ENCODE assay signal across 20 cellular contexts in genomic region chr2:216837740-216838139, GRCh38. TPM values are rescaled to one million over a fixed set of nuclear protein-coding genes. Genes with fewer than 3 reads are reported as not detected.
DNase-seq lines count a peak whose midpoint lies in the region; ATAC-seq, FAIRE-seq and TF ChIP-seq lines count a peak whose summit lies in the region.
"Had no signal": no experiment of that assay in that cellular context is flagged by ENCODE, and none has a peak within 500 bp of the region (broad histone marks: within the 10 kb centered on the region; RNA-seq: fewer than 3 reads in every experiment).

No MANE protein-coding gene starts in this region.

- H3K36me3 ChIP-seq in IMR-90 (ENCODE audit: control insufficient read depth, insufficient read depth, low read length) (no peaks in the 10 kb centered on the region), astrocyte (ENCODE audit: insufficient read depth, low read length) (no peaks in the 10 kb centered on the region), neuronal stem cell (replicated peaks in 1 of 2; ENCODE audit: control insufficient read depth in 2 of 2, insufficient read depth in 2 of 2, low read length in 2 of 2) (no peaks in the 10 kb centered on the region)
- H3K36me3 ChIP-seq: SJSA1 had no signal

- H3K4me3 ChIP-seq in IMR-90 (ENCODE audit: insufficient read depth, low read depth, low read length) (no peak overlapping the region), astrocyte (ENCODE audit: insufficient read depth, low read depth, low read length) (no peak overlapping the region), neuronal stem cell (ENCODE audit: low read length in 2 of 2) (no peak overlapping the region)
- H3K4me3 ChIP-seq: SJSA1 had no signal

- no peaks in the 10 kb centered on the region for H3K36me3 Mint-ChIP-seq in astrocyte (ENCODE audit: low read depth, unreplicated experiment)
- H3K36me3 Mint-ChIP-seq: CD4-positive, CD25-positive, alpha-beta regulatory T cell; IgD-negative memory B cell had no signal

- H4K8ac ChIP-seq in IMR-90 (ENCODE audit: low read depth in 2 of 2, low read length in 2 of 2) (peak overlapping the region in 1 of 2 experiments; percentile 8; a peak in 1 of 4 replicates), neuronal stem cell (ENCODE audit: low read depth, low read length) (no peak overlapping the region)

- peaks cover 1% of the 10 kb centered on the region for H3K4me1 Mint-ChIP-seq in astrocyte (ENCODE audit: low read depth, unreplicated experiment)
- H3K4me1 Mint-ChIP-seq: CD4-positive, CD25-positive, alpha-beta regulatory T cell had no signal

- H2AK5ac ChIP-seq in IMR-90 (ENCODE audit: low read depth, low read length): no peak overlapping the region
- H2AK5ac ChIP-seq in neuronal stem cell (ENCODE audit: low read depth, low read length): no peak overlapping the region

- BruUV-seq in IMR-90 (replicated peaks; lab: Mats Ljungman, UMichigan): no TSS peak

- CTCF ChIA-PET in IMR-90 (lab: Yijun Ruan, JAX): interaction anchor here (1.0 kb wide), 1 partner anchor 68 kb away, joined by 3 read pairs; no protein-coding TSS in a partner anchor

- H3K79me1 ChIP-seq in IMR-90 (ENCODE audit: low read depth in 1 of 2, low read length in 2 of 2) (no peaks in the 10 kb centered on the region), neuronal stem cell (ENCODE audit: low read depth, low read length) (no peaks in the 10 kb centered on the region)

- H2AFZ ChIP-seq in IMR-90 (replicated peaks; ENCODE audit: low read length, poor library complexity) (peak overlapping the region; percentile 67), astrocyte (ENCODE audit: low read depth, low read length) (peak overlapping the region; percentile 28), neuronal stem cell (ENCODE audit: low read length) (peak overlapping the region; percentile 30)

- no peak for TF ChIP-seq POLR2A in IMR-90 (IDR thresholded peaks at IDR 0.05; ENCODE audit: low read depth, low read length)

- no peak overlapping the region; the same call in 1 of the 2 replicates for H3K14ac ChIP-seq in IMR-90 (replicated peaks; ENCODE audit: low read depth, low read length)
- no peak overlapping the region for H3K14ac ChIP-seq in neuronal stem cell (ENCODE audit: low read length)

- H2BK5ac ChIP-seq in IMR-90 (ENCODE audit: low read depth, low read length, poor library complexity, severe bottlenecking) (no peak overlapping the region), neuronal stem cell (ENCODE audit: low read length) (no peak overlapping the region)

- 84% methylated on average over 5 of the region's 6 CpGs; no CpG with 5 or more reads in 1 of the 2 experiments for WGBS in IMR-90 (ENCODE audit: extremely low coverage in 2 of 2, insufficient read length in 1 of 2), 2 experiments
- no CpG with 5 or more reads among the region's 6 CpGs for WGBS in neuronal stem cell (ENCODE audit: extremely low coverage in 2 of 2, insufficient read length in 2 of 2, insufficient replicate concordance in 1 of 2), 2 donors

- no peak overlapping the region for H3K56ac ChIP-seq in IMR-90 (ENCODE audit: extremely low read depth, insufficient read depth, low read length)

- TF ChIP-seq RAD21 in IMR-90 (IDR thresholded peaks at IDR 0.05; ENCODE audit: low read length): no peak

- H3K4me1 ChIP-seq in IMR-90 (ENCODE audit: control insufficient read depth, insufficient read depth, low read length) (peaks cover 5% of the 10 kb centered on the region; the same call in 1 of the 2 replicates), astrocyte (ENCODE audit: insufficient read depth, low read length) (peaks cover 10% of the 10 kb centered on the region), neuronal stem cell (ENCODE audit: control insufficient read depth in 2 of 2, insufficient read depth in 1 of 2, low read depth in 1 of 2, low read length in 2 of 2) (peaks cover under 1 to 7% of the 10 kb centered on the region in 2 donors)
- H3K4me1 ChIP-seq: SJSA1 had no signal

- H2BK15ac ChIP-seq in IMR-90 (ENCODE audit: low read depth, low read length) (no peak overlapping the region), neuronal stem cell (ENCODE audit: low read length) (no peak overlapping the region)

- 0 out of 2 replicates have a peak, but pooled peaks cover 4% of the 10 kb centered on the region for H3K9me1 ChIP-seq in IMR-90 (ENCODE audit: insufficient read depth, low read length)

- H3K4me2 ChIP-seq in IMR-90 (ENCODE audit: low read depth, low read length): no peak overlapping the region
- peak overlapping the region; percentile 36 for H3K4me2 ChIP-seq in astrocyte (ENCODE audit: low read length)
- no peak overlapping the region for H3K4me2 ChIP-seq in neuronal stem cell (ENCODE audit: insufficient read depth, low read length, poor library complexity, severe bottlenecking)

- POLR2A ChIA-PET in IMR-90 (lab: Charles Lee; ENCODE audit: unreplicated experiment): no interaction called here

- H2BK20ac ChIP-seq in IMR-90 (ENCODE audit: low read depth, low read length): no peak overlapping the region

- dilution Hi-C loops in IMR-90 (cut with HindIII; ENCODE audit: low sequenced_read_pairs, unreplicated experiment): no loop called here

- FAIRE-seq in astrocyte (lab: Jason Lieb, UNC): no peak
- FAIRE-seq: G401.6, GM12891 had no signal

- H2BK12ac ChIP-seq in neuronal stem cell (ENCODE audit: low read length): no peak overlapping the region

- H3K27ac ChIP-seq in IMR-90 (ENCODE audit: insufficient read depth, low read length) (no peak overlapping the region), astrocyte (ENCODE audit: low read depth, low read length) (no peak overlapping the region), neuronal stem cell (replicated peaks; ENCODE audit: low read length) (no peak overlapping the region)
- H3K27ac ChIP-seq: SJSA1 had no signal

- H3K27me3 ChIP-seq in IMR-90 (ENCODE audit: control insufficient read depth, insufficient read depth, low read length) (0 out of 2 replicates have a peak, but pooled peaks cover 2% of the 10 kb centered on the region), astrocyte (ENCODE audit: insufficient read depth, low read length) (no peaks in the 10 kb centered on the region), neuronal stem cell (ENCODE audit: control insufficient read depth in 3 of 3, insufficient read depth in 3 of 3, low read depth in 1 of 3, low read length in 3 of 3) (no peaks in the 10 kb centered on the region)
- H3K27me3 ChIP-seq: SJSA1 had no signal

- no peak; the same call in 1 of the 2 replicates for ATAC-seq in IMR-90 (ENCODE audit: low read depth)
- no peak for ATAC-seq in HG02642 (IDR thresholded peaks at IDR 0.05; ENCODE audit: poor library complexity, unreplicated experiment)
- ATAC-seq: HCT116 had no signal

- DNase-seq in IMR-90 (no peak), MV-4-11 (lab: John Stamatoyannopoulos, UW) (peak; percentile 67), astrocyte (ENCODE audit: low read depth) (no peak), neuronal stem cell (ENCODE audit: low spot score) (no peak), NCI-H146 (lab: John Stamatoyannopoulos, UW) (no peak)
- DNase-seq in stimulated activated CD4-positive, alpha-beta T cell treated with anti-CD3 and anti-CD28 coated beads, Interleukin-2, amount 100 ng/mL, for 24 hours: no peak
- DNase-seq: AML-193; CD4-positive, CD25-positive, alpha-beta regulatory T cell; DMS79; NCI-H187; NCI-H446 treated with DMSO at 0.1 percent for 48 hours; NCI-H748 treated with DMSO at 0.1 percent for 48 hours had no signal

- peaks cover 30% of the 10 kb centered on the region for H3K27me3 Mint-ChIP-seq in astrocyte (ENCODE audit: low read depth, unreplicated experiment)

- no peaks in the 10 kb centered on the region for H4K20me1 ChIP-seq in IMR-90 (ENCODE audit: insufficient read depth, low read length)
- no peaks in the 10 kb centered on the region for H4K20me1 ChIP-seq in astrocyte (ENCODE audit: insufficient read depth, low read length)

- H3K4me3 Mint-ChIP-seq in astrocyte (ENCODE audit: unreplicated experiment): no peak overlapping the region
- H3K4me3 Mint-ChIP-seq: CD4-positive, CD25-positive, alpha-beta regulatory T cell; IgD-negative memory B cell had no signal

- no peak overlapping the region; the same call in 1 of the 2 replicates for H4K5ac ChIP-seq in IMR-90 (ENCODE audit: low read depth, low read length)

- in situ Hi-C loops in IMR-90 (cut with MboI; ENCODE audit: low sequenced_read_pairs): no loop called here

- H3K4ac ChIP-seq in IMR-90 (ENCODE audit: low read depth, low read length) (peak overlapping the region; percentile 14; the same call in 1 of the 2 replicates), neuronal stem cell (ENCODE audit: low read length) (no peak overlapping the region)

- H2BK120ac ChIP-seq in IMR-90 (ENCODE audit: low read depth, low read length) (peak overlapping the region; percentile 44; the same call in 1 of the 2 replicates), neuronal stem cell (ENCODE audit: low read depth, low read length) (no peak overlapping the region)

- no peak overlapping the region for H3K9ac ChIP-seq in IMR-90 (ENCODE audit: low read depth, low read length)
- no peak overlapping the region for H3K9ac ChIP-seq in astrocyte (ENCODE audit: low read length)
- no peak overlapping the region for H3K9ac ChIP-seq in neuronal stem cell (ENCODE audit: low read depth, low read length, poor library complexity)

- peaks cover 15% of the 10 kb centered on the region for H3K9me3 Mint-ChIP-seq in astrocyte (ENCODE audit: unreplicated experiment)

- H3K18ac ChIP-seq in IMR-90 (ENCODE audit: low read depth, low read length): no peak overlapping the region; the same call in 1 of the 2 replicates
- no peak overlapping the region for H3K18ac ChIP-seq in neuronal stem cell (ENCODE audit: low read length)

- H2AK9ac ChIP-seq in IMR-90 (replicated peaks; ENCODE audit: low read depth, low read length, poor library complexity): no peak overlapping the region

- H3K79me2 ChIP-seq in astrocyte (ENCODE audit: insufficient read depth, low read length): no peaks in the 10 kb centered on the region

- peak overlapping the region; percentile 11 for H3K27ac Mint-ChIP-seq in astrocyte (ENCODE audit: unreplicated experiment)
- H3K27ac Mint-ChIP-seq: CD4-positive, CD25-positive, alpha-beta regulatory T cell had no signal

- H3K23ac ChIP-seq in IMR-90 (ENCODE audit: low read depth, low read length) (no peak overlapping the region), neuronal stem cell (ENCODE audit: low read depth, low read length, poor library complexity) (no peak overlapping the region)

- TF ChIP-seq CTCF in IMR-90 (conservative IDR thresholded peaks at IDR 0.05; ENCODE audit: low read depth, low read length): no peak
- TF ChIP-seq CTCF in astrocyte (IDR thresholded peaks at IDR 0.05; ENCODE audit: insufficient read depth, low read depth, low read length): no peak

- H4K91ac ChIP-seq in IMR-90 (ENCODE audit: insufficient read depth, low read depth, low read length): no peak overlapping the region
- H4K91ac ChIP-seq in neuronal stem cell (ENCODE audit: low read depth, low read length, poor library complexity): no peak overlapping the region

- H3K9me3 ChIP-seq in IMR-90 (ENCODE audit: control insufficient read depth, insufficient read depth, low read length) (no peaks in the 10 kb centered on the region), astrocyte (ENCODE audit: insufficient read depth, low read depth, low read length) (no peaks in the 10 kb centered on the region), neuronal stem cell (replicated peaks in 1 of 2; ENCODE audit: control insufficient read depth in 2 of 2, insufficient read depth in 1 of 2, low read depth in 1 of 2, low read length in 2 of 2) (peaks cover 0 to 4% of the 10 kb centered on the region in 2 donors)
- H3K9me3 ChIP-seq: SJSA1 had no signal

- intact Hi-C loops in IMR-90 (cut with micrococcal nuclease): no loop called here

RNA-seq across cellular contexts. Expression of gene TNP1, which starts 22.1 kb away (rescaled TPM):
- total RNA-seq in IMR-90 (2012; rRNA removed) (not detected in 2 replicates), astrocyte (not detected in 2 replicates)
- polyA plus RNA-seq in IMR-90 (2012; rRNA removed): not detected in 2 replicates
- polyA plus RNA-seq in IMR-90 (2012; cell fraction: cytosol; rRNA removed): not detected in 2 replicates
- not detected in 2 replicates for polyA plus RNA-seq in IMR-90 (2012; cell fraction: nucleus; rRNA removed; ENCODE audit: low replicate concordance)
- 0.15 TPM for polyA plus RNA-seq in neuronal stem cell (2013, experiment 1 of 2)
- polyA plus RNA-seq in neuronal stem cell (2013, experiment 2 of 2): not detected
- total RNA-seq: CD4-positive, CD25-positive, alpha-beta regulatory T cell; HT-29; RPMI7951; SJSA1 had no signal
- polyA plus RNA-seq: CD4-positive, CD25-positive, alpha-beta regulatory T cell; IgD-negative memory B cell had no signal
